In genomic region chr19:53424968-53425597, GRCh38 we compare ENCODE assay signal across 1 cellular context.
TF ChIP-seq lines count a peak whose summit lies in the region.

No MANE protein-coding gene starts in this region.

TF ChIP-seq in HepG2, 621 proteins besides CTCF, POLR2A, EP300 and RAD21 (continued from another document and continues in another):
- TF ChIP-seq, protein P1, sequence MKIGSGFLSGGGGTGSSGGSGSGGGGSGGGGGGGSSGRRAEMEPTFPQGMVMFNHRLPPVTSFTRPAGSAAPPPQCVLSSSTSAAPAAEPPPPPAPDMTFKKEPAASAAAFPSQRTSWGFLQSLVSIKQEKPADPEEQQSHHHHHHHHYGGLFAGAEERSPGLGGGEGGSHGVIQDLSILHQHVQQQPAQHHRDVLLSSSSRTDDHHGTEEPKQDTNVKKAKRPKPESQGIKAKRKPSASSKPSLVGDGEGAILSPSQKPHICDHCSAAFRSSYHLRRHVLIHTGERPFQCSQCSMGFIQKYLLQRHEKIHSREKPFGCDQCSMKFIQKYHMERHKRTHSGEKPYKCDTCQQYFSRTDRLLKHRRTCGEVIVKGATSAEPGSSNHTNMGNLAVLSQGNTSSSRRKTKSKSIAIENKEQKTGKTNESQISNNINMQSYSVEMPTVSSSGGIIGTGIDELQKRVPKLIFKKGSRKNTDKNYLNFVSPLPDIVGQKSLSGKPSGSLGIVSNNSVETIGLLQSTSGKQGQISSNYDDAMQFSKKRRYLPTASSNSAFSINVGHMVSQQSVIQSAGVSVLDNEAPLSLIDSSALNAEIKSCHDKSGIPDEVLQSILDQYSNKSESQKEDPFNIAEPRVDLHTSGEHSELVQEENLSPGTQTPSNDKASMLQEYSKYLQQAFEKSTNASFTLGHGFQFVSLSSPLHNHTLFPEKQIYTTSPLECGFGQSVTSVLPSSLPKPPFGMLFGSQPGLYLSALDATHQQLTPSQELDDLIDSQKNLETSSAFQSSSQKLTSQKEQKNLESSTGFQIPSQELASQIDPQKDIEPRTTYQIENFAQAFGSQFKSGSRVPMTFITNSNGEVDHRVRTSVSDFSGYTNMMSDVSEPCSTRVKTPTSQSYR (CRISPR knock-in tag; IDR thresholded peaks at IDR 0.05; ENCODE audit: borderline replicate concordance): no peak
- TF ChIP-seq ZSCAN9 (CRISPR knock-in tag; IDR thresholded peaks at IDR 0.05; ENCODE audit: borderline replicate concordance) (no peak), RFXANK (CRISPR knock-in tag; IDR thresholded peaks at IDR 0.05) (no peak), SALL1 (CRISPR knock-in tag; IDR thresholded peaks at IDR 0.05) (peak; percentile 38), FOXC1 (CRISPR knock-in tag; IDR thresholded peaks at IDR 0.05; ENCODE audit: borderline replicate concordance) (peak; percentile 50; the same call in 1 of the 2 replicates), ZFP1 (CRISPR knock-in tag; IDR thresholded peaks at IDR 0.05) (no peak), SRSF4 (IDR thresholded peaks at IDR 0.05; ENCODE audit: low read depth, low read length, poor library complexity, severe bottlenecking) (no peak), NCOA2 (CRISPR knock-in tag; IDR thresholded peaks at IDR 0.05) (no peak), ZKSCAN1 (IDR thresholded peaks at IDR 0.05; ENCODE audit: low read length) (no peak), MATR3 (CRISPR knock-in tag; IDR thresholded peaks at IDR 0.05) (no peak), CENPX (CRISPR knock-in tag; IDR thresholded peaks at IDR 0.05) (no peak), YY1 (IDR thresholded peaks at IDR 0.05; ENCODE audit: insufficient read depth, insufficient replicate concordance, low read depth, low read length) (no peak), NFYC (CRISPR knock-in tag; IDR thresholded peaks at IDR 0.05) (no peak), ZNF607 (CRISPR knock-in tag; IDR thresholded peaks at IDR 0.05; ENCODE audit: borderline replicate concordance) (no peak), HMG20B (CRISPR knock-in tag; conservative IDR thresholded peaks at IDR 0.05) (no peak), SMAD1 (CRISPR knock-in tag; IDR thresholded peaks at IDR 0.05; ENCODE audit: borderline replicate concordance, low read depth) (0 out of 2 replicates have a peak, but pooled peaks have one; percentile 59), ELF4 (CRISPR knock-in tag; IDR thresholded peaks at IDR 0.05; ENCODE audit: borderline replicate concordance) (no peak), ZNF138 (CRISPR knock-in tag; IDR thresholded peaks at IDR 0.05; ENCODE audit: low read depth) (no peak), MIXL1 (CRISPR knock-in tag; IDR thresholded peaks at IDR 0.05) (peak; percentile 70), MIER3 (CRISPR knock-in tag; IDR thresholded peaks at IDR 0.05; ENCODE audit: borderline replicate concordance) (0 out of 2 replicates have a peak, but pooled peaks have one; percentile 30), GATAD2A (CRISPR knock-in tag; IDR thresholded peaks at IDR 0.05) (no peak), CENPBD1 (CRISPR knock-in tag; IDR thresholded peaks at IDR 0.05; ENCODE audit: borderline replicate concordance, low read depth) (no peak), ATF7-NPFF (CRISPR knock-in tag; IDR thresholded peaks at IDR 0.05; ENCODE audit: low read depth) (no peak), ZNF616 (CRISPR knock-in tag; IDR thresholded peaks at IDR 0.05; ENCODE audit: low read depth) (no peak)
- TF ChIP-seq, protein P2, sequence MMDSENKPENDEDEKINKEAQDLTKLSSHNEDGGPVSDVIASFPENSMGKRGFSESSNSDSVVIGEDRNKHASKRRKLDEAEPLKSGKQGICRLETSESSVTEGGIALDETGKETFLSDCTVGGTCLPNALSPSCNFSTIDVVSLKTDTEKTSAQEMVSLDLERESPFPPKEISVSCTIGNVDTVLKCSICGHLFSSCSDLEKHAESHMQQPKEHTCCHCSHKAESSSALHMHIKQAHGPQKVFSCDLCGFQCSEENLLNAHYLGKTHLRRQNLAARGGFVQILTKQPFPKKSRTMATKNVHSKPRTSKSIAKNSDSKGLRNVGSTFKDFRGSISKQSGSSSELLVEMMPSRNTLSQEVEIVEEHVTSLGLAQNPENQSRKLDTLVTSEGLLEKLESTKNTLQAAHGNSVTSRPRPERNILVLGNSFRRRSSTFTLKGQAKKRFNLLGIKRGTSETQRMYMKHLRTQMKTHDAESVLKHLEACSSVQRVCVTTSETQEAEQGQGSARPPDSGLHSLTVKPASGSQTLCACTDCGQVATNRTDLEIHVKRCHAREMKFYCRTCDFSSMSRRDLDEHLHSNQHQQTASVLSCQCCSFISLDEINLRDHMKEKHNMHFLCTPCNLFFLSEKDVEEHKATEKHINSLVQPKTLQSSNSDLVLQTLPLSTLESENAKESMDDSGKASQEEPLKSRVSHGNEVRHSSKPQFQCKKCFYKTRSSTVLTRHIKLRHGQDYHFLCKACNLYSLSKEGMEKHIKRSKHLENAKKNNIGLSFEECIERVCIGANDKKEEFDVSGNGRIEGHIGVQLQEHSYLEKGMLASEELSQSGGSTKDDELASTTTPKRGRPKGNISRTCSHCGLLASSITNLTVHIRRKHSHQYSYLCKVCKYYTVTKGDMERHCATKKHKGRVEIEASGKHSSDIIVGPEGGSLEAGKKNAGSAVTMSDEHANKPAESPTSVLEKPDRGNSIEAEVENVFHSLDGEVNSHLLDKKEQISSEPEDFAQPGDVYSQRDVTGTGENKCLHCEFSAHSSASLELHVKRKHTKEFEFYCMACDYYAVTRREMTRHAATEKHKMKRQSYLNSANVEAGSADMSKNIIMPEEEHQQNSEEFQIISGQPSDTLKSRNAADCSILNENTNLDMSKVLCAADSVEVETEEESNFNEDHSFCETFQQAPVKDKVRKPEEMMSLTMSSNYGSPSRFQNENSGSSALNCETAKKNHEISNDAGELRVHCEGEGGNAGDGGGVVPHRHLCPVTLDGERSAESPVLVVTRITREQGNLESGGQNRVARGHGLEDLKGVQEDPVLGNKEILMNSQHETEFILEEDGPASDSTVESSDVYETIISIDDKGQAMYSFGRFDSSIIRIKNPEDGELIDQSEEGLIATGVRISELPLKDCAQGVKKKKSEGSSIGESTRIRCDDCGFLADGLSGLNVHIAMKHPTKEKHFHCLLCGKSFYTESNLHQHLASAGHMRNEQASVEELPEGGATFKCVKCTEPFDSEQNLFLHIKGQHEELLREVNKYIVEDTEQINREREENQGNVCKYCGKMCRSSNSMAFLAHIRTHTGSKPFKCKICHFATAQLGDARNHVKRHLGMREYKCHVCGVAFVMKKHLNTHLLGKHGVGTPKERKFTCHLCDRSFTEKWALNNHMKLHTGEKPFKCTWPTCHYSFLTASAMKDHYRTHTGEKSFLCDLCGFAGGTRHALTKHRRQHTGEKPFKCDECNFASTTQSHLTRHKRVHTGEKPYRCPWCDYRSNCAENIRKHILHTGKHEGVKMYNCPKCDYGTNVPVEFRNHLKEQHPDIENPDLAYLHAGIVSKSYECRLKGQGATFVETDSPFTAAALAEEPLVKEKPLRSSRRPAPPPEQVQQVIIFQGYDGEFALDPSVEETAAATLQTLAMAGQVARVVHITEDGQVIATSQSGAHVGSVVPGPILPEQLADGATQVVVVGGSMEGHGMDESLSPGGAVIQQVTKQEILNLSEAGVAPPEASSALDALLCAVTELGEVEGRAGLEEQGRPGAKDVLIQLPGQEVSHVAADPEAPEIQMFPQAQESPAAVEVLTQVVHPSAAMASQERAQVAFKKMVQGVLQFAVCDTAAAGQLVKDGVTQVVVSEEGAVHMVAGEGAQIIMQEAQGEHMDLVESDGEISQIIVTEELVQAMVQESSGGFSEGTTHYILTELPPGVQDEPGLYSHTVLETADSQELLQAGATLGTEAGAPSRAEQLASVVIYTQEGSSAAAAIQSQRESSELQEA (CRISPR knock-in tag; IDR thresholded peaks at IDR 0.05; ENCODE audit: not compliant biosample characterization): no peak
- TF ChIP-seq, protein P3, sequence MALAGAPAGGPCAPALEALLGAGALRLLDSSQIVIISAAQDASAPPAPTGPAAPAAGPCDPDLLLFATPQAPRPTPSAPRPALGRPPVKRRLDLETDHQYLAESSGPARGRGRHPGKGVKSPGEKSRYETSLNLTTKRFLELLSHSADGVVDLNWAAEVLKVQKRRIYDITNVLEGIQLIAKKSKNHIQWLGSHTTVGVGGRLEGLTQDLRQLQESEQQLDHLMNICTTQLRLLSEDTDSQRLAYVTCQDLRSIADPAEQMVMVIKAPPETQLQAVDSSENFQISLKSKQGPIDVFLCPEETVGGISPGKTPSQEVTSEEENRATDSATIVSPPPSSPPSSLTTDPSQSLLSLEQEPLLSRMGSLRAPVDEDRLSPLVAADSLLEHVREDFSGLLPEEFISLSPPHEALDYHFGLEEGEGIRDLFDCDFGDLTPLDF (CRISPR knock-in tag; IDR thresholded peaks at IDR 0.05): no peak
- TF ChIP-seq, protein P4, sequence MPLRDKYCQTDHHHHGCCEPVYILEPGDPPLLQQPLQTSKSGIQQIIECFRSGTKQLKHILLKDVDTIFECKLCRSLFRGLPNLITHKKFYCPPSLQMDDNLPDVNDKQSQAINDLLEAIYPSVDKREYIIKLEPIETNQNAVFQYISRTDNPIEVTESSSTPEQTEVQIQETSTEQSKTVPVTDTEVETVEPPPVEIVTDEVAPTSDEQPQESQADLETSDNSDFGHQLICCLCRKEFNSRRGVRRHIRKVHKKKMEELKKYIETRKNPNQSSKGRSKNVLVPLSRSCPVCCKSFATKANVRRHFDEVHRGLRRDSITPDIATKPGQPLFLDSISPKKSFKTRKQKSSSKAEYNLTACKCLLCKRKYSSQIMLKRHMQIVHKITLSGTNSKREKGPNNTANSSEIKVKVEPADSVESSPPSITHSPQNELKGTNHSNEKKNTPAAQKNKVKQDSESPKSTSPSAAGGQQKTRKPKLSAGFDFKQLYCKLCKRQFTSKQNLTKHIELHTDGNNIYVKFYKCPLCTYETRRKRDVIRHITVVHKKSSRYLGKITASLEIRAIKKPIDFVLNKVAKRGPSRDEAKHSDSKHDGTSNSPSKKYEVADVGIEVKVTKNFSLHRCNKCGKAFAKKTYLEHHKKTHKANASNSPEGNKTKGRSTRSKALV (CRISPR knock-in tag; IDR thresholded peaks at IDR 0.05): no peak
- TF ChIP-seq, protein P5, sequence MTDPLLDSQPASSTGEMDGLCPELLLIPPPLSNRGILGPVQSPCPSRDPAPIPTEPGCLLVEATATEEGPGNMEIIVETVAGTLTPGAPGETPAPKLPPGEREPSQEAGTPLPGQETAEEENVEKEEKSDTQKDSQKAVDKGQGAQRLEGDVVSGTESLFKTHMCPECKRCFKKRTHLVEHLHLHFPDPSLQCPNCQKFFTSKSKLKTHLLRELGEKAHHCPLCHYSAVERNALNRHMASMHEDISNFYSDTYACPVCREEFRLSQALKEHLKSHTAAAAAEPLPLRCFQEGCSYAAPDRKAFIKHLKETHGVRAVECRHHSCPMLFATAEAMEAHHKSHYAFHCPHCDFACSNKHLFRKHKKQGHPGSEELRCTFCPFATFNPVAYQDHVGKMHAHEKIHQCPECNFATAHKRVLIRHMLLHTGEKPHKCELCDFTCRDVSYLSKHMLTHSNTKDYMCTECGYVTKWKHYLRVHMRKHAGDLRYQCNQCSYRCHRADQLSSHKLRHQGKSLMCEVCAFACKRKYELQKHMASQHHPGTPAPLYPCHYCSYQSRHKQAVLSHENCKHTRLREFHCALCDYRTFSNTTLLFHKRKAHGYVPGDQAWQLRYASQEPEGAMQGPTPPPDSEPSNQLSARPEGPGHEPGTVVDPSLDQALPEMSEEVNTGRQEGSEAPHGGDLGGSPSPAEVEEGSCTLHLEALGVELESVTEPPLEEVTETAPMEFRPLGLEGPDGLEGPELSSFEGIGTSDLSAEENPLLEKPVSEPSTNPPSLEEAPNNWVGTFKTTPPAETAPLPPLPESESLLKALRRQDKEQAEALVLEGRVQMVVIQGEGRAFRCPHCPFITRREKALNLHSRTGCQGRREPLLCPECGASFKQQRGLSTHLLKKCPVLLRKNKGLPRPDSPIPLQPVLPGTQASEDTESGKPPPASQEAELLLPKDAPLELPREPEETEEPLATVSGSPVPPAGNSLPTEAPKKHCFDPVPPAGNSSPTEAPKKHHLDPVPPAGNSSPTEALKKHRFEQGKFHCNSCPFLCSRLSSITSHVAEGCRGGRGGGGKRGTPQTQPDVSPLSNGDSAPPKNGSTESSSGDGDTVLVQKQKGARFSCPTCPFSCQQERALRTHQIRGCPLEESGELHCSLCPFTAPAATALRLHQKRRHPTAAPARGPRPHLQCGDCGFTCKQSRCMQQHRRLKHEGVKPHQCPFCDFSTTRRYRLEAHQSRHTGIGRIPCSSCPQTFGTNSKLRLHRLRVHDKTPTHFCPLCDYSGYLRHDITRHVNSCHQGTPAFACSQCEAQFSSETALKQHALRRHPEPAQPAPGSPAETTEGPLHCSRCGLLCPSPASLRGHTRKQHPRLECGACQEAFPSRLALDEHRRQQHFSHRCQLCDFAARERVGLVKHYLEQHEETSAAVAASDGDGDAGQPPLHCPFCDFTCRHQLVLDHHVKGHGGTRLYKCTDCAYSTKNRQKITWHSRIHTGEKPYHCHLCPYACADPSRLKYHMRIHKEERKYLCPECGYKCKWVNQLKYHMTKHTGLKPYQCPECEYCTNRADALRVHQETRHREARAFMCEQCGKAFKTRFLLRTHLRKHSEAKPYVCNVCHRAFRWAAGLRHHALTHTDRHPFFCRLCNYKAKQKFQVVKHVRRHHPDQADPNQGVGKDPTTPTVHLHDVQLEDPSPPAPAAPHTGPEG (CRISPR knock-in tag; IDR thresholded peaks at IDR 0.05): no peak
- TF ChIP-seq, protein P6, sequence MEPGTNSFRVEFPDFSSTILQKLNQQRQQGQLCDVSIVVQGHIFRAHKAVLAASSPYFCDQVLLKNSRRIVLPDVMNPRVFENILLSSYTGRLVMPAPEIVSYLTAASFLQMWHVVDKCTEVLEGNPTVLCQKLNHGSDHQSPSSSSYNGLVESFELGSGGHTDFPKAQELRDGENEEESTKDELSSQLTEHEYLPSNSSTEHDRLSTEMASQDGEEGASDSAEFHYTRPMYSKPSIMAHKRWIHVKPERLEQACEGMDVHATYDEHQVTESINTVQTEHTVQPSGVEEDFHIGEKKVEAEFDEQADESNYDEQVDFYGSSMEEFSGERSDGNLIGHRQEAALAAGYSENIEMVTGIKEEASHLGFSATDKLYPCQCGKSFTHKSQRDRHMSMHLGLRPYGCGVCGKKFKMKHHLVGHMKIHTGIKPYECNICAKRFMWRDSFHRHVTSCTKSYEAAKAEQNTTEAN (CRISPR knock-in tag; conservative IDR thresholded peaks at IDR 0.05): no peak
- TF ChIP-seq, protein P7, sequence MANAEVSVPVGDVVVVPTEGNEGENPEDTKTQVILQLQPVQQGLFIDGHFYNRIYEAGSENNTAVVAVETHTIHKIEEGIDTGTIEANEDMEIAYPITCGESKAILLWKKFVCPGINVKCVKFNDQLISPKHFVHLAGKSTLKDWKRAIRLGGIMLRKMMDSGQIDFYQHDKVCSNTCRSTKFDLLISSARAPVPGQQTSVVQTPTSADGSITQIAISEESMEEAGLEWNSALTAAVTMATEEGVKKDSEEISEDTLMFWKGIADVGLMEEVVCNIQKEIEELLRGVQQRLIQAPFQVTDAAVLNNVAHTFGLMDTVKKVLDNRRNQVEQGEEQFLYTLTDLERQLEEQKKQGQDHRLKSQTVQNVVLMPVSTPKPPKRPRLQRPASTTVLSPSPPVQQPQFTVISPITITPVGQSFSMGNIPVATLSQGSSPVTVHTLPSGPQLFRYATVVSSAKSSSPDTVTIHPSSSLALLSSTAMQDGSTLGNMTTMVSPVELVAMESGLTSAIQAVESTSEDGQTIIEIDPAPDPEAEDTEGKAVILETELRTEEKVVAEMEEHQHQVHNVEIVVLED (CRISPR knock-in tag; IDR thresholded peaks at IDR 0.05; ENCODE audit: borderline replicate concordance): no peak
